Comparison of ENCODE assay signal across 13 cellular contexts in genomic region chr3:172213168-172213567, GRCh38.
DNase-seq lines count a peak whose midpoint lies in the region; ATAC-seq, FAIRE-seq and TF ChIP-seq lines count a peak whose summit lies in the region.
"Had no signal": no experiment of that assay in that cellular context is flagged by ENCODE, and none has a peak within 500 bp of the region (broad histone marks: within the 10 kb centered on the region; RNA-seq: fewer than 3 reads in every experiment).

No MANE protein-coding gene starts in this region.

- POLR2A ChIA-PET in K562 (lab: Yijun Ruan, JAX) = interaction anchor here (1.1 kb wide), 1 partner anchor 9 kb away, joined by 3 read pairs; no protein-coding TSS in a partner anchor

- H3K9me3 ChIP-seq in K562 (replicated peaks; ENCODE audit: control insufficient read depth, insufficient read depth, low read depth, low read length) = no peaks in the 10 kb centered on the region

- no peaks in the 10 kb centered on the region; the same call in 2 of the 3 replicates for H3K36me3 ChIP-seq in K562 (ENCODE audit: control insufficient read depth, insufficient read depth, low read length)

- peak; percentile 14 for DNase-seq in activated CD4-positive, alpha-beta T cell treated with anti-CD3 and anti-CD28 coated beads, Interleukin-2, amount 50 U/mL, for 48 hours
- no peak for DNase-seq in activated CD4-positive, alpha-beta T cell treated with anti-CD3 and anti-CD28 coated beads, Interleukin-2, amount 10 ng/mL, durations not matched to agents 24 days and 14 days
- DNase-seq in K562 (ENCODE audit: extremely low read depth in 1 of 4, low spot score in 3 of 4) = peak in 1 of 4 experiments; percentile 9
- no peak for DNase-seq in omental fat pad (ENCODE audit: low spot score)
- DNase-seq in type B pancreatic cell (ENCODE audit: extremely low spot score, unreplicated experiment) = no peak
- DNase-seq in HK-2 (ENCODE audit: unreplicated experiment) = no peak
- no peak for DNase-seq in GM19239 (ENCODE audit: insufficient read length, low spot score)
- DNase-seq: activated naive CD4-positive, alpha-beta T cell treated with anti-CD3 and anti-CD28 coated beads, Interleukin-2, amount 50 U/mL, for 16 hours; dorsolateral prefrontal cortex; NCI-H187 had no signal

- peaks cover 3% of the 10 kb centered on the region for H3K9me3 Mint-ChIP-seq in activated CD4-positive, alpha-beta T cell treated with anti-CD3 and anti-CD28 coated beads, Interleukin-2, amount 10 ng/mL, durations not matched to agents 24 days and 14 days
- no peaks in the 10 kb centered on the region for H3K9me3 Mint-ChIP-seq in type B pancreatic cell

- no peak overlapping the region for H3K9ac ChIP-seq in K562 (ENCODE audit: insufficient read depth in 1 of 2, low read depth in 2 of 2, low read length in 2 of 2)

- no peak overlapping the region for H3K4me3 Mint-ChIP-seq in activated CD4-positive, alpha-beta T cell treated with anti-CD3 and anti-CD28 coated beads, Interleukin-2, amount 10 ng/mL, durations not matched to agents 24 days and 14 days
- no peak overlapping the region for H3K4me3 Mint-ChIP-seq in type B pancreatic cell

- H2AFZ ChIP-seq in K562 (ENCODE audit: low read depth, low read length) = no peak overlapping the region

- no peak overlapping the region for H3K4me2 ChIP-seq in K562 (ENCODE audit: insufficient read depth, low read length)

- no peak for TF ChIP-seq POLR2A in K562 (conservative IDR thresholded peaks at IDR 0.05)

- ATAC-seq in HG02870 (IDR thresholded peaks at IDR 0.05; ENCODE audit: unreplicated experiment) (peak; percentile 53), K562 (peak; percentile 18; the same call in 1 of the 3 replicates), omental fat pad (ENCODE audit: low FRiP score) (peak; percentile 41)
- ATAC-seq: HCT116 had no signal

- TF ChIP-seq RAD21 in K562 (CRISPR knock-in tag; conservative IDR thresholded peaks at IDR 0.05 in 1 of 2, IDR thresholded peaks at IDR 0.05 in 1 of 2) = no peak

- H3K4me3 ChIP-seq in K562 = no peak overlapping the region
- H3K4me3 ChIP-seq: dorsolateral prefrontal cortex had no signal

- peaks cover 32% of the 10 kb centered on the region for H3K79me2 ChIP-seq in K562 (ENCODE audit: control insufficient read depth, insufficient read depth, low read length)

- H3K4me1 ChIP-seq in K562 (replicated peaks in 1 of 2; ENCODE audit: control insufficient read depth in 2 of 2, insufficient read depth in 2 of 2, low read length in 2 of 2) = peaks cover 11 to 13% of the 10 kb centered on the region in 2 experiments; a peak in 4 of 5 replicates

- no peaks in the 10 kb centered on the region for H3K27me3 Mint-ChIP-seq in activated CD4-positive, alpha-beta T cell treated with anti-CD3 and anti-CD28 coated beads, Interleukin-2, amount 10 ng/mL, durations not matched to agents 24 days and 14 days
- H3K27me3 Mint-ChIP-seq in type B pancreatic cell = no peaks in the 10 kb centered on the region

- 43% methylated on average over 2 of the region's 2 CpGs for WGBS in K562 (ENCODE audit: insufficient coverage, low coverage, missing lambda C conversion rate)

- intact Hi-C loops in activated CD4-positive, alpha-beta T cell treated with anti-CD3 and anti-CD28 coated beads, Interleukin-2, amount 10 ng/mL, durations not matched to agents 24 days and 14 days (cut with micrococcal nuclease) = no loop called here
- intact Hi-C loops in K562 (cut with micrococcal nuclease) = no loop called here

- H3K27me3 ChIP-seq in K562 (ENCODE audit: control insufficient read depth in 2 of 2, insufficient read depth in 2 of 2, low read length in 2 of 2) = no peaks in the 10 kb centered on the region

- no peak overlapping the region for H3K27ac Mint-ChIP-seq in activated CD4-positive, alpha-beta T cell treated with anti-CD3 and anti-CD28 coated beads, Interleukin-2, amount 10 ng/mL, durations not matched to agents 24 days and 14 days
- no peak overlapping the region for H3K27ac Mint-ChIP-seq in type B pancreatic cell

- no peak overlapping the region for H3K27ac ChIP-seq in K562 (ENCODE audit: extremely low read depth, low read depth, low read length)
- H3K27ac ChIP-seq: dorsolateral prefrontal cortex had no signal

- peaks cover 5% of the 10 kb centered on the region for H3K36me3 Mint-ChIP-seq in activated CD4-positive, alpha-beta T cell treated with anti-CD3 and anti-CD28 coated beads, Interleukin-2, amount 10 ng/mL, durations not matched to agents 24 days and 14 days (ENCODE audit: low read depth)
- peaks cover 4% of the 10 kb centered on the region for H3K36me3 Mint-ChIP-seq in type B pancreatic cell

- no peaks in the 10 kb centered on the region for H3K9me1 ChIP-seq in K562 (ENCODE audit: control insufficient read depth, insufficient read depth, low read length)

- TF ChIP-seq CTCF in K562 (IDR thresholded peaks at IDR 0.05 in 2 of 3, conservative IDR thresholded peaks at IDR 0.05 in 1 of 3; ENCODE audit: insufficient read depth in 2 of 3, low read depth in 1 of 3, low read length in 3 of 3) (no peak), omental fat pad (IDR thresholded peaks at IDR 0.05) (no peak), type B pancreatic cell (conservative IDR thresholded peaks at IDR 0.05) (no peak)

- H3K4me1 Mint-ChIP-seq in activated CD4-positive, alpha-beta T cell treated with anti-CD3 and anti-CD28 coated beads, Interleukin-2, amount 10 ng/mL, durations not matched to agents 24 days and 14 days = peaks cover 16% of the 10 kb centered on the region
- peaks cover 28% of the 10 kb centered on the region for H3K4me1 Mint-ChIP-seq in type B pancreatic cell (ENCODE audit: unreplicated experiment)

- in situ Hi-C loops in K562 (cut with MboI) = no loop called here

- no TSS peak for BruUV-seq in K562 (replicated peaks; lab: Mats Ljungman, UMichigan)

- TF ChIP-seq EP300 in K562 (IDR thresholded peaks at IDR 0.05; ENCODE audit: low read length) = no peak

- CTCF ChIA-PET in K562 (lab: Yijun Ruan, JAX; ENCODE audit: low intra/inter-chr PET ratio) = no interaction called here

- FAIRE-seq in K562 (lab: Jason Lieb, UNC) (no peak), GM19239 (lab: Jason Lieb, UNC) (no peak)
- FAIRE-seq: TTC549 had no signal

- no peaks in the 10 kb centered on the region; the same call in 1 of the 2 replicates for H4K20me1 ChIP-seq in K562 (replicated peaks; ENCODE audit: control insufficient read depth, insufficient read depth, low read length)

TF ChIP-seq in K562, 482 proteins besides CTCF, POLR2A, EP300 and RAD21:
- TF ChIP-seq ZNF766 (CRISPR knock-in tag; conservative IDR thresholded peaks at IDR 0.05) = peak; percentile 98
- TF ChIP-seq FOSL1 (tag; conservative IDR thresholded peaks at IDR 0.05) = peak; percentile 49
- TF ChIP-seq THRAP3 (IDR thresholded peaks at IDR 0.05; ENCODE audit: borderline replicate concordance) = no peak
- TF ChIP-seq MNT (conservative IDR thresholded peaks at IDR 0.05) = 0 out of 4 replicates have a peak, but pooled peaks of 1 of the 2 experiments have one; percentile 18
TF ChIP-seq in K562: peak in this region for 3.

Comparison
In these comparisons a context has a peak if more than half of its experiments do, and no peak if none do; other contexts are left out.
1. DNase-seq: peak in activated CD4-positive, alpha-beta T cell treated with anti-CD3 and anti-CD28 coated beads, Interleukin-2, amount 50 U/mL, for 48 hours (2 of 2); none in activated CD4-positive, alpha-beta T cell treated with anti-CD3 and anti-CD28 coated beads, Interleukin-2, amount 10 ng/mL, durations not matched to agents 24 days and 14 days (single experiment), omental fat pad (single experiment), type B pancreatic cell (single experiment), HK-2 (single experiment) and GM19239 (single experiment).
2. Peak in every context shown above with its lines, with median percentiles within 50 percentile points of each other: ATAC-seq.